Comparison of ENCODE assay signal across 8 cellular contexts in the genomic region with DNA sequence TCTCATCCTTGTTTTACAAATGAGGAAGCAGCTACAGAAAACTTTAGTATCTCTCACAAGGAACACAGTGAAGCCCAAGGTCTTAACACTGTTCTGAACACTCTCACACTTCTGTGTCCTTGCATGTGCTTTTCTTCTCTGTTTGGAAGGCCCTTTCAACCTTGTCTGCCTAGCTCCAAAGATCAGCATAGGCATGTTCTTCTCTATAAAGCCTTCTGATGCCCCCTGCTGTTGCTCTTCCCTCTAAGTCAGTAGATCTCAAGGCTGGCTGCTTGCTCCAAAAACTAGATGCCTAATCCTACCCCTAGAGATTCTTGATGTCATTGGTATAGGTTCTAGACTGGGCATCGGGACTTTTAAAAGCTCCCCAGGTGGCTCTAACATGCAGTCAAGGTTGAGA. TPM values are rescaled to one million over a fixed set of nuclear protein-coding genes. Genes with fewer than 3 reads are reported as not detected.
DNase-seq lines count a peak whose midpoint lies in the region; ATAC-seq, FAIRE-seq and TF ChIP-seq lines count a peak whose summit lies in the region.

No MANE protein-coding gene starts in this region.

- no peaks in the 10 kb centered on the region for H3K36me3 ChIP-seq in left ventricle myocardium inferior

- H3K9me3 Mint-ChIP-seq in activated naive CD8-positive, alpha-beta T cell treated with anti-CD3 and anti-CD28 coated beads, Interleukin-2, amount 10 ng/mL, durations not matched to agents 7 days and 5 days: no peaks in the 10 kb centered on the region

- intact Hi-C loops in left ventricle myocardium inferior (cut with micrococcal nuclease): loop anchor here (5.0 to 10.0 kb wide), 3 partner anchors 120 to 207 kb away; a partner anchor contains a TSS

- H3K4me1 ChIP-seq in left ventricle myocardium inferior: peaks cover 45% of the 10 kb centered on the region

- H3K27ac ChIP-seq in left ventricle myocardium inferior (replicated peaks): peak overlapping the region; percentile 81

- no peaks in the 10 kb centered on the region for H3K27me3 Mint-ChIP-seq in activated naive CD8-positive, alpha-beta T cell treated with anti-CD3 and anti-CD28 coated beads, Interleukin-2, amount 10 ng/mL, durations not matched to agents 7 days and 5 days

- FAIRE-seq in D721Med (lab: Jason Lieb, UNC): no peak

- H3K9me3 ChIP-seq in left ventricle myocardium inferior (replicated peaks): no peaks in the 10 kb centered on the region

- H3K36me3 Mint-ChIP-seq in activated naive CD8-positive, alpha-beta T cell treated with anti-CD3 and anti-CD28 coated beads, Interleukin-2, amount 10 ng/mL, durations not matched to agents 7 days and 5 days: no peaks in the 10 kb centered on the region

- TF ChIP-seq CTCF in D721Med (IDR thresholded peaks at IDR 0.05; ENCODE audit: insufficient read depth, missing control alignments): peak; percentile 32
- peak; percentile 61 for TF ChIP-seq CTCF in left ventricle myocardium inferior (IDR thresholded peaks at IDR 0.05; ENCODE audit: borderline replicate concordance)

- no peaks in the 10 kb centered on the region for H3K27me3 ChIP-seq in left ventricle myocardium inferior (ENCODE audit: low read depth)

- ATAC-seq in HG03521 (IDR thresholded peaks at IDR 0.05; ENCODE audit: unreplicated experiment): peak; percentile 72
- ATAC-seq in activated naive CD8-positive, alpha-beta T cell treated with anti-CD3 and anti-CD28 coated beads, Interleukin-2, amount 10 ng/mL, durations not matched to agents 7 days and 5 days (ENCODE audit: low read depth): peak; percentile 91

- peaks cover 8% of the 10 kb centered on the region for H3K4me1 Mint-ChIP-seq in activated naive CD8-positive, alpha-beta T cell treated with anti-CD3 and anti-CD28 coated beads, Interleukin-2, amount 10 ng/mL, durations not matched to agents 7 days and 5 days

- H3K4me3 ChIP-seq in left ventricle myocardium inferior: peak overlapping the region; percentile 46

- POLR2A ChIA-PET in activated naive CD8-positive, alpha-beta T cell treated with anti-CD3 and anti-CD28 coated beads, Interleukin-2, amount 10 ng/mL, durations not matched to agents 7 days and 5 days (lab: Charles Lee): interaction anchor here (0.6 to 3.4 kb wide), 10 partner anchors 14 to 210 kb away, joined by 3 to 59 read pairs (median 4); a partner anchor contains a TSS

- no peak overlapping the region for H3K4me3 Mint-ChIP-seq in activated naive CD8-positive, alpha-beta T cell treated with anti-CD3 and anti-CD28 coated beads, Interleukin-2, amount 10 ng/mL, durations not matched to agents 7 days and 5 days

- H3K27ac Mint-ChIP-seq in activated naive CD8-positive, alpha-beta T cell treated with anti-CD3 and anti-CD28 coated beads, Interleukin-2, amount 10 ng/mL, durations not matched to agents 7 days and 5 days: no peak overlapping the region

- DNase-seq in D721Med (ENCODE audit: insufficient read length, low spot score): no peak
- DNase-seq in GM19240 (ENCODE audit: insufficient read length, low spot score): peak; percentile 11
- DNase-seq in NOMO-1 (lab: John Stamatoyannopoulos, UW; ENCODE audit: unreplicated experiment in 2 of 2): peak; percentile 59 to 89
- no peak for DNase-seq in activated naive CD8-positive, alpha-beta T cell treated with anti-CD3 and anti-CD28 coated beads, Interleukin-2, amount 10 ng/mL, durations not matched to agents 7 days and 5 days
- no peak for DNase-seq in left ventricle myocardium inferior
- DNase-seq in retina: peak; percentile 38
- no peak for DNase-seq in NCI-H187 (lab: John Stamatoyannopoulos, UW)

RNA-seq across cellular contexts. Expression of a gene that starts 5.9 kb away (rescaled TPM):
- total RNA-seq in activated naive CD8-positive, alpha-beta T cell treated with anti-CD3 and anti-CD28 coated beads, Interleukin-2, amount 10 ng/mL, durations not matched to agents 7 days and 5 days: 10 to 100 TPM; 23.8 to 24.2 TPM
- 102 TPM for total RNA-seq in left ventricle myocardium inferior

RNA-seq across cellular contexts. Expression of a gene that starts 6.0 kb away (rescaled TPM):
- total RNA-seq in activated naive CD8-positive, alpha-beta T cell treated with anti-CD3 and anti-CD28 coated beads, Interleukin-2, amount 10 ng/mL, durations not matched to agents 7 days and 5 days: not detected
- total RNA-seq in left ventricle myocardium inferior: 0.49 TPM

Comparison
In these comparisons a context has a peak if more than half of its experiments do, and no peak if none do; other contexts are left out.
1. DNase-seq: peak in GM19240 (single experiment), NOMO-1 (2 of 2) and retina (single experiment); none in D721Med (single experiment), activated naive CD8-positive, alpha-beta T cell treated with anti-CD3 and anti-CD28 coated beads, Interleukin-2, amount 10 ng/mL, durations not matched to agents 7 days and 5 days (single experiment), left ventricle myocardium inferior (single experiment) and NCI-H187 (0 of 2).